Comparison of ENCODE assay signal across 1 cellular context in the genomic region with DNA sequence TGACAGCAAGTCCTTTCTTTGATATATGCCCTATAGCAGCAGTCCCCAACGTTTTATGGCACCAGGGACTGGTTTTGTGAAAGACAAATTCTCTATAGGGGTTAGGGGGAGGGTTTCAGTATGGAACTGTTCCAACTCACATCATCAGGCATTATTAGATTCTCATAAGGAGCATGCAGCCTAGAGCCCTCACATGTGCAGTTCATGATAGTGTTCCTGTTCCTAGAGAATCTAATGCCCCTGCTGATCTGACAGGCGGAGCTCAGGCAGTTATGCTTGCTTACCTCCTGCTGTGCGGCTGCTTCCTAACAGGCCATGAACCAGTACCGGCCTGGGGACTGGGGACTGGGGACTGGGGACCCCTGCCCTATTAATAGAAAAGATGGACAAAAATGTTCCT.
TF ChIP-seq lines count a peak whose summit lies in the region.

No MANE protein-coding gene starts in this region.

TF ChIP-seq in K562, 482 proteins besides CTCF, POLR2A, EP300 and RAD21 (continued from another document):
- 0 out of 2 replicates have a peak, but pooled peaks have one; percentile 7 for TF ChIP-seq TAL1 (IDR thresholded peaks at IDR 0.05)
- TF ChIP-seq CCNT2 (IDR thresholded peaks at IDR 0.05; ENCODE audit: borderline replicate concordance, extremely low read depth, insufficient read length, low read depth, low read length): no peak
